ENCODE assay signal across 9 cellular contexts in genomic region chr4:176340871-176341685, GRCh38. TPM values are rescaled to one million over a fixed set of nuclear protein-coding genes. Genes with fewer than 3 reads are reported as not detected.
DNase-seq lines count a peak whose midpoint lies in the region; ATAC-seq and TF ChIP-seq lines count a peak whose summit lies in the region.
"Had no signal": no experiment of that assay in that cellular context is flagged by ENCODE, and none has a peak within 500 bp of the region (broad histone marks: within the 10 kb centered on the region; RNA-seq: fewer than 3 reads in every experiment).

No MANE protein-coding gene starts in this region.

- H3K4me3 ChIP-seq in breast epithelium (peak overlapping the region in 1 of 3 donors; percentile 26), choroid plexus epithelial cell (ENCODE audit: low read depth, low read length) (no peak overlapping the region), lower lobe of right lung (peak overlapping the region; percentile 7)

- no peak for TF ChIP-seq POLR2A in breast epithelium (IDR thresholded peaks at IDR 0.05)

- no TSS peak for BruUV-seq in MCF 10A (replicated peaks; lab: Mats Ljungman, UMichigan)

- H3K27me3 Mint-ChIP-seq in MCF 10A (ENCODE audit: insufficient read depth, unreplicated experiment) = no peaks in the 10 kb centered on the region
- H3K27me3 Mint-ChIP-seq: central memory CD8-positive, alpha-beta T cell had no signal

- intact Hi-C loops in MCF 10A (cut with micrococcal nuclease) = loop anchor here (1.0 to 2.0 kb wide), 5 partner anchors 64 to 781 kb away; no protein-coding TSS in a partner anchor
- intact Hi-C loops in breast epithelium (cut with DNase I; ENCODE audit: low total_unique reads) = no loop called here
- intact Hi-C loops in lower lobe of right lung (cut with DNase I) = loop anchor here (10.0 kb wide), 1 partner anchor 306 kb away; no protein-coding TSS in a partner anchor

- H3K4me3 Mint-ChIP-seq in MCF 10A (ENCODE audit: unreplicated experiment) = no peak overlapping the region
- H3K4me3 Mint-ChIP-seq: central memory CD8-positive, alpha-beta T cell had no signal

- DNase-seq in MCF 10A (ENCODE audit: unreplicated experiment) (peak; percentile 60), breast epithelium (ENCODE audit: low spot score in 2 of 2) (no peak), NCI-H748 treated with DMSO at 0.1 percent for 48 hours (lab: John Stamatoyannopoulos, UW) (peak; percentile 6), choroid plexus epithelial cell (ENCODE audit: low read depth) (peak; percentile 75), lower lobe of right lung (no peak), NCI-H524 treated with DMSO at 0.1 percent for 48 hours (lab: John Stamatoyannopoulos, UW) (no peak), COLO668 (lab: John Stamatoyannopoulos, UW; ENCODE audit: unreplicated experiment) (no peak)

- H3K4me1 Mint-ChIP-seq in MCF 10A (ENCODE audit: insufficient read depth, unreplicated experiment) = peaks cover 8% of the 10 kb centered on the region

- H3K9me3 Mint-ChIP-seq in MCF 10A (ENCODE audit: unreplicated experiment) = peaks cover 7% of the 10 kb centered on the region

- peaks cover 18 to 23% of the 10 kb centered on the region in 2 donors for H3K9me3 ChIP-seq in breast epithelium
- peaks cover 16% of the 10 kb centered on the region for H3K9me3 ChIP-seq in lower lobe of right lung

- H3K36me3 Mint-ChIP-seq in MCF 10A (ENCODE audit: insufficient read depth, unreplicated experiment) = peaks cover 7% of the 10 kb centered on the region

- TF ChIP-seq CTCF in MCF 10A (IDR thresholded peaks at IDR 0.05; ENCODE audit: unreplicated experiment) = peak; percentile 32
- TF ChIP-seq CTCF in breast epithelium (IDR thresholded peaks at IDR 0.05) = peak in 1 of 3 donors; percentile 45
- TF ChIP-seq CTCF in choroid plexus epithelial cell (conservative IDR thresholded peaks at IDR 0.05; ENCODE audit: low read depth, low read length) = peak; percentile 61
- peak; percentile 62 for TF ChIP-seq CTCF in lower lobe of right lung (IDR thresholded peaks at IDR 0.05)

- POLR2A ChIA-PET in MCF 10A (lab: Yijun Ruan, JAX) = interaction anchor here (0.8 to 1.3 kb wide), 2 partner anchors 17 to 191 kb away, joined by 4 to 7 read pairs; no protein-coding TSS in a partner anchor

- ATAC-seq in HG02642 (IDR thresholded peaks at IDR 0.05; ENCODE audit: poor library complexity, unreplicated experiment) = peak; percentile 79
- ATAC-seq in lower lobe of right lung = peak; percentile 37 to 56

- H3K27ac ChIP-seq in breast epithelium (no peak overlapping the region), lower lobe of right lung (no peak overlapping the region)

- H3K27me3 ChIP-seq in breast epithelium = no peaks in the 10 kb centered on the region
- H3K27me3 ChIP-seq in lower lobe of right lung (ENCODE audit: low read depth) = no peaks in the 10 kb centered on the region

- no peak overlapping the region for H3K27ac Mint-ChIP-seq in MCF 10A (ENCODE audit: low read depth, unreplicated experiment)

- CTCF ChIA-PET in MCF 10A (lab: Yijun Ruan, JAX) = interaction anchor here (0.6 to 4.6 kb wide), 52 partner anchors 9 to 783 kb away, joined by 3 to 71 read pairs (median 4); no protein-coding TSS in a partner anchor

- H3K4me1 ChIP-seq in breast epithelium = no peaks in the 10 kb centered on the region
- peaks cover 10% of the 10 kb centered on the region for H3K4me1 ChIP-seq in lower lobe of right lung

- H3K36me3 ChIP-seq in breast epithelium = no peaks in the 10 kb centered on the region
- no peaks in the 10 kb centered on the region for H3K36me3 ChIP-seq in lower lobe of right lung

RNA-seq across cellular contexts. Expression of gene SPCS3, which starts 21.3 kb away (rescaled TPM):
- total RNA-seq in MCF 10A (2022) (126 and 169 TPM in 2 replicates), breast epithelium (10 to 100 TPM; 53.1 to 80.2 (median 75.1) TPM), lower lobe of right lung (129 TPM)

Comparison
In these comparisons a context has a peak if more than half of its experiments do, and no peak if none do; other contexts are left out.
1. DNase-seq: peak in MCF 10A (single experiment), NCI-H748 treated with DMSO at 0.1 percent for 48 hours (single experiment) and choroid plexus epithelial cell (single experiment); none in breast epithelium (0 of 2), lower lobe of right lung (single experiment), NCI-H524 treated with DMSO at 0.1 percent for 48 hours (single experiment) and COLO668 (single experiment).